In the genomic region with DNA sequence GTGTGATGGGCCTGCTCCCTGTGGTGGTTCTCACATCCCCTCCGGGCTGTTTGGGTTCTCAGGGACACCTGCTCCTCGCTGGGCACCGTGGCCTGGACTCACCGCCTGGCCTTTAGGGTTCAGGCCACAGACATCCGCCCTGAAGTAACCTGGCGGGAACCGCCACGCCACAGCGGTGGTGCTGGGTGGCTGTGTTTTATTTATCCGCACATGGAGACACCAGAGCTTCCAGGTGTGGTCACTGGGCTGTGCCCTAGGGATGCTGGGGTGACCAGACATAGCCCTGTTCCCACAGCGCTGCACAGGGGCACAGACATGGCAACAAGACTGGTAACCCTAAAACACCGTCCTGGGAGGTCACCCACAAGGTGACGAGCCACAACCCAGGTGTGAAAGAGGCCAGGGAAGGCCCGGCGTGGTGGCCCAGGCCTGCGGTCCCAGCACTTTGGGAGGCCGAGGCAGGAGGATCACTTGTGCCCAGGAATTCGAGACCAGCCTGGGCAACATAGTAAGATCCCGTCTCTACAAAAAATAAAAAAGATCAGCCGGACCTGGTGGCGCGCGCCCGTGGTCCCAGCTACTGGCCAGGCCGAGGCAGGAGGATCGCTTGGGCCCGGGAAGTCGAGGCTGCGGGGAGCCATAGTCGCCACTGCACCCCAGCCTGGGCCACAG, we compare ENCODE assay signal across 8 cellular contexts. TPM values are rescaled to one million over a fixed set of nuclear protein-coding genes. Genes with fewer than 3 reads are reported as not detected.
DNase-seq lines count a peak whose midpoint lies in the region; ATAC-seq and TF ChIP-seq lines count a peak whose summit lies in the region.

No MANE protein-coding gene starts in this region.

- CTCF ChIA-PET in CD8-positive, alpha-beta T cell (lab: Charles Lee) = interaction anchor here (0.9 to 1.6 kb wide), 4 partner anchors 12 to 75 kb away, joined by 3 to 5 read pairs (median 3); a partner anchor contains a TSS
- CTCF ChIA-PET in RWPE1 (lab: Yijun Ruan, JAX) = interaction anchor here (0.6 kb wide), 1 partner anchor 167 kb away, joined by 4 read pairs; no protein-coding TSS in a partner anchor

- no peak for TF ChIP-seq CTCF in CD8-positive, alpha-beta T cell (IDR thresholded peaks at IDR 0.05)
- TF ChIP-seq CTCF in RWPE1 (conservative IDR thresholded peaks at IDR 0.05; ENCODE audit: low read depth) = no peak
- no peak for TF ChIP-seq CTCF in esophagus muscularis mucosa (IDR thresholded peaks at IDR 0.05)

- no peaks in the 10 kb centered on the region for H3K27me3 ChIP-seq in CD8-positive, alpha-beta T cell (ENCODE audit: insufficient read depth, low read length)
- peaks cover 0 to 22% (median 2%) of the 10 kb centered on the region in 4 donors for H3K27me3 ChIP-seq in esophagus muscularis mucosa
- H3K27me3 ChIP-seq in SJCRH30 = no peaks in the 10 kb centered on the region

- intact Hi-C loops in CD8-positive, alpha-beta T cell (cut with DNase I, micrococcal nuclease) = loop anchor here (1.0 to 2.0 kb wide), 3 partner anchors 12 to 23 kb away; a partner anchor contains a TSS
- intact Hi-C loops in esophagus muscularis mucosa (cut with DNase I) (no loop called here), posterior vena cava (cut with DNase I) (no loop called here)

- H3K27me3 Mint-ChIP-seq in CD8-positive, alpha-beta T cell (ENCODE audit: low read depth) = peaks cover 4% of the 10 kb centered on the region

- peaks cover 33% of the 10 kb centered on the region for H3K4me1 ChIP-seq in CD8-positive, alpha-beta T cell (ENCODE audit: insufficient read depth, low read length)
- H3K4me1 ChIP-seq in esophagus muscularis mucosa = peaks cover 11 to 20% (median 19%) of the 10 kb centered on the region in 4 donors
- peaks cover 13% of the 10 kb centered on the region for H3K4me1 ChIP-seq in SJCRH30

- H3K9me3 ChIP-seq in CD8-positive, alpha-beta T cell (ENCODE audit: low read length) = no peaks in the 10 kb centered on the region
- H3K9me3 ChIP-seq in esophagus muscularis mucosa (no peaks in the 10 kb centered on the region), SJCRH30 (replicated peaks) (no peaks in the 10 kb centered on the region)

- no peak for TF ChIP-seq EP300 in esophagus muscularis mucosa (IDR thresholded peaks at IDR 0.05)

- POLR2A ChIA-PET in CD8-positive, alpha-beta T cell (lab: Charles Lee) = interaction anchor here (1.0 to 1.1 kb wide), 2 partner anchors 24 to 70 kb away, joined by 3 to 4 read pairs; a partner anchor contains a TSS
- POLR2A ChIA-PET in RWPE1 (lab: Yijun Ruan, JAX; ENCODE audit: low non-redundant PET) = no interaction called here

- H3K9me3 Mint-ChIP-seq in CD8-positive, alpha-beta T cell = no peaks in the 10 kb centered on the region

- H3K4me3 ChIP-seq in CD8-positive, alpha-beta T cell (ENCODE audit: low read depth, low read length) = peak overlapping the region; percentile 67
- H3K4me3 ChIP-seq in esophagus muscularis mucosa (peak overlapping the region; percentile 66 to 85 (median 69)), SJCRH30 (no peak overlapping the region)

- H3K27ac ChIP-seq in CD8-positive, alpha-beta T cell (ENCODE audit: low read depth, low read length) = peak overlapping the region; percentile 67
- peak overlapping the region; percentile 92 for H3K27ac ChIP-seq in RWPE1
- peak overlapping the region in 3 of 4 donors; percentile 70 to 81 (median 74) for H3K27ac ChIP-seq in esophagus muscularis mucosa (replicated peaks in 1 of 4)
- no peak overlapping the region for H3K27ac ChIP-seq in SJCRH30

- ATAC-seq in CD8-positive, alpha-beta T cell = no peak

- H3K4me1 Mint-ChIP-seq in CD8-positive, alpha-beta T cell (ENCODE audit: low read depth) = peaks cover 25% of the 10 kb centered on the region

- no peak overlapping the region for H3K27ac Mint-ChIP-seq in CD8-positive, alpha-beta T cell

- WGBS in esophagus muscularis mucosa = 95% methylated on average over 11 of the region's 30 CpGs

- H3K36me3 Mint-ChIP-seq in CD8-positive, alpha-beta T cell = peaks cover 3% of the 10 kb centered on the region

- no peak for TF ChIP-seq POLR2A in esophagus muscularis mucosa (IDR thresholded peaks at IDR 0.05; ENCODE audit: low read depth)

- peaks cover 5% of the 10 kb centered on the region for H3K36me3 ChIP-seq in CD8-positive, alpha-beta T cell (ENCODE audit: insufficient read depth, low read length)
- H3K36me3 ChIP-seq in esophagus muscularis mucosa (peaks cover 0 to 12% (median 4%) of the 10 kb centered on the region in 4 donors), SJCRH30 (no peaks in the 10 kb centered on the region)

- peak overlapping the region; percentile 73 for H3K4me3 Mint-ChIP-seq in CD8-positive, alpha-beta T cell

- DNase-seq in CD8-positive, alpha-beta T cell = no peak
- DNase-seq in RWPE1 (ENCODE audit: low spot score) = no peak
- no peak for DNase-seq in esophagus muscularis mucosa (ENCODE audit: extremely low spot score)
- peak; percentile 58 for DNase-seq in posterior vena cava (ENCODE audit: low spot score)
- no peak for DNase-seq in T1000 (lab: John Stamatoyannopoulos, UW)
- DNase-seq in NCI-H1436 treated with DMSO at 0.1 percent for 48 hours (lab: John Stamatoyannopoulos, UW) = no peak
- DNase-seq in NAMALWA (ENCODE audit: low spot score) = no peak
- DNase-seq in SJCRH30 = no peak

RNA-seq across cellular contexts. Expression of a gene that starts 0.6 kb away (rescaled TPM):
- 10 to 100 TPM; 19.0 to 20.4 TPM for total RNA-seq in CD8-positive, alpha-beta T cell
- total RNA-seq in esophagus muscularis mucosa (1 to 10 TPM; 4.6 to 7.2 (median 6.6) TPM), posterior vena cava (1 to 10 TPM; 3.9 to 5.9 TPM)
- not detected in 2 replicates for total RNA-seq in SJCRH30 (2014; rRNA removed; shearing (Covaris generic))

RNA-seq across cellular contexts. Expression of a gene that starts 12.3 kb away (rescaled TPM):
- 10 to 100 TPM; 50.0 to 53.4 TPM for total RNA-seq in CD8-positive, alpha-beta T cell
- total RNA-seq in esophagus muscularis mucosa = 10 to 100 TPM; 27.0 to 46.4 (median 41.5) TPM
- 10 to 100 TPM; 32.0 to 36.8 TPM for total RNA-seq in posterior vena cava
- 14.2 and 16.3 TPM in 2 replicates for total RNA-seq in SJCRH30 (2014; rRNA removed; shearing (Covaris generic))

RNA-seq across cellular contexts. Expression of a gene that starts 24.6 kb away (rescaled TPM):
- 10 to 100 TPM; 62.0 to 69.0 TPM for total RNA-seq in CD8-positive, alpha-beta T cell
- total RNA-seq in esophagus muscularis mucosa = 10 to 100 TPM; 21.6 to 44.9 (median 38.9) TPM
- total RNA-seq in posterior vena cava = 10 to 100 TPM; 65.8 to 79.0 TPM
- 59.4 and 60.7 TPM in 2 replicates for total RNA-seq in SJCRH30 (2014; rRNA removed; shearing (Covaris generic))

Comparison
In these comparisons a context has a peak if more than half of its experiments do, and no peak if none do; other contexts are left out.
1. intact Hi-C loops: an anchor here in CD8-positive, alpha-beta T cell (1.0 to 2.0 kb wide); none called in esophagus muscularis mucosa and posterior vena cava.